ENCODE assay signal across 8 cellular contexts in genomic region chr7:98878365-98879197, GRCh38. TPM values are rescaled to one million over a fixed set of nuclear protein-coding genes. Genes with fewer than 3 reads are reported as not detected.
DNase-seq lines count a peak whose midpoint lies in the region; ATAC-seq and TF ChIP-seq lines count a peak whose summit lies in the region.

Gene TRRAP, plus strand, starts transcription at chr7:98878532. Its CDS starts 2,619 bp downstream, at chr7:98881151.

- H3K4me3 Mint-ChIP-seq in effector memory CD8-positive, alpha-beta T cell: peak within 1 kb of the TSS; percentile 91 to 92

- POLR2A ChIA-PET in activated CD8-positive, alpha-beta memory T cell treated with anti-CD3 and anti-CD28 coated beads for 36 hours (lab: Charles Lee): interaction anchor here (0.7 kb wide), 1 partner anchor 40 kb away, joined by 3 read pairs; no protein-coding TSS in a partner anchor

- no peaks in the 10 kb centered on the region for H3K27me3 ChIP-seq in mesenchymal stem cell (ENCODE audit: control insufficient read depth in 1 of 2, insufficient read depth in 1 of 2, low read length in 2 of 2)

- peak within 1 kb of the TSS in 1 of 2 experiments; percentile 65 for H3K23ac ChIP-seq in mesenchymal stem cell (ENCODE audit: low read length in 2 of 2)

- peak within 1 kb of the TSS; percentile 92 for H3K4me2 ChIP-seq in mesenchymal stem cell (ENCODE audit: low read length, poor library complexity, severe bottlenecking)

- H2AK5ac ChIP-seq in mesenchymal stem cell (ENCODE audit: low read length, severe bottlenecking): peak within 1 kb of the TSS; percentile 33

- no peak within 1 kb of the TSS for H2BK12ac ChIP-seq in mesenchymal stem cell (ENCODE audit: low read length in 2 of 2)

- H3K4me1 ChIP-seq in mesenchymal stem cell (ENCODE audit: control insufficient read depth, insufficient read depth, low read depth, low read length): peaks cover 9% of the 10 kb centered on the region

- peak within 1 kb of the TSS; percentile 93 to 94 for H3K27ac Mint-ChIP-seq in effector memory CD8-positive, alpha-beta T cell

- peak; percentile 51 for TF ChIP-seq CTCF in AG10803 (conservative IDR thresholded peaks at IDR 0.05; ENCODE audit: low read length)

- H2BK5ac ChIP-seq in mesenchymal stem cell (ENCODE audit: low read depth, low read length, poor library complexity, severe bottlenecking): peak within 1 kb of the TSS; percentile 87

- peak within 1 kb of the TSS; percentile 90 for H4K91ac ChIP-seq in mesenchymal stem cell (ENCODE audit: low read length)

- DNase-seq in AG10803 (ENCODE audit: low read depth) (peak; percentile 67), NCI-H460 (ENCODE audit: extremely low read depth, low read depth) (peak; percentile 48), mesenchymal stem cell (peak; percentile 68)
- DNase-seq in effector memory CD8-positive, alpha-beta T cell: peak; percentile 64 to 74 (median 72)
- DNase-seq in stimulated activated CD8-positive, alpha-beta memory T cell treated with anti-CD3 and anti-CD28 coated beads, Interleukin-12 subunit alpha, Interleukin-12 subunit beta, amount 100 ng/mL, for 4 hours (ENCODE audit: low read depth): peak; percentile 66

- peaks cover 11 to 30% of the 10 kb centered on the region in 2 experiments for H3K36me3 ChIP-seq in mesenchymal stem cell (ENCODE audit: control insufficient read depth in 1 of 2, insufficient read depth in 2 of 2, low read depth in 1 of 2, low read length in 2 of 2)

- no peaks in the 10 kb centered on the region for H3K9me3 Mint-ChIP-seq in effector memory CD8-positive, alpha-beta T cell

- no peak within 1 kb of the TSS for H3K27ac ChIP-seq in mesenchymal stem cell (ENCODE audit: low read length, poor library complexity, severe bottlenecking)

- H3K79me1 ChIP-seq in mesenchymal stem cell (replicated peaks; ENCODE audit: low read length, poor library complexity, severe bottlenecking): peaks cover 4% of the 10 kb centered on the region

- peak within 1 kb of the TSS; percentile 90 for H2BK120ac ChIP-seq in mesenchymal stem cell (ENCODE audit: low read depth, low read length)

- peak within 1 kb of the TSS in 1 of 2 experiments; percentile 95 for H3K14ac ChIP-seq in mesenchymal stem cell (ENCODE audit: low read length in 2 of 2)

- CTCF ChIA-PET in activated CD8-positive, alpha-beta memory T cell treated with anti-CD3 and anti-CD28 coated beads for 36 hours (lab: Charles Lee): interaction anchor here (0.7 to 1.3 kb wide), 2 partner anchors 9 to 13 kb away, joined by 3 read pairs; no protein-coding TSS in a partner anchor

- WGBS in mesenchymal stem cell: under 1% methylated on average over 92 of the region's 113 CpGs

- H2AFZ ChIP-seq in mesenchymal stem cell (ENCODE audit: low read depth, low read length): peak within 1 kb of the TSS; percentile 95

- H3K9me3 ChIP-seq in mesenchymal stem cell (ENCODE audit: control insufficient read depth, low read length): no peaks in the 10 kb centered on the region

- peak within 1 kb of the TSS; percentile 98 for H3K9ac ChIP-seq in mesenchymal stem cell (ENCODE audit: low read length)

- peak within 1 kb of the TSS; percentile 87 to 97 for H3K18ac ChIP-seq in mesenchymal stem cell (ENCODE audit: low read depth in 1 of 2, low read length in 2 of 2)

- H3K36me3 Mint-ChIP-seq in effector memory CD8-positive, alpha-beta T cell (ENCODE audit: insufficient read depth): peaks cover 48% of the 10 kb centered on the region

- peak within 1 kb of the TSS; percentile 85 for H2BK15ac ChIP-seq in mesenchymal stem cell (ENCODE audit: low read depth, poor library complexity, severe bottlenecking)

- ATAC-seq in GM18861 (IDR thresholded peaks at IDR 0.05; ENCODE audit: unreplicated experiment) (peak; percentile 49), HG03097 (IDR thresholded peaks at IDR 0.05; ENCODE audit: low FRiP score, unreplicated experiment) (peak; percentile 69)
- ATAC-seq in effector memory CD8-positive, alpha-beta T cell (replicated peaks): peak; percentile 69

- H3K4me3 ChIP-seq in AG10803 (ENCODE audit: low read length): peak within 1 kb of the TSS; percentile 94
- H3K4me3 ChIP-seq in mesenchymal stem cell (ENCODE audit: insufficient read depth in 1 of 2, low read depth in 1 of 2, low read length in 2 of 2): peak within 1 kb of the TSS; percentile 96 to 98

- H4K8ac ChIP-seq in mesenchymal stem cell (ENCODE audit: low read length): peak within 1 kb of the TSS; percentile 98

- peak within 1 kb of the TSS; percentile 97 to 98 for H3K4ac ChIP-seq in mesenchymal stem cell (ENCODE audit: low read depth in 1 of 2, low read length in 2 of 2)

- H3K27me3 Mint-ChIP-seq in effector memory CD8-positive, alpha-beta T cell: peaks cover 0 to 8% of the 10 kb centered on the region in 2 donors

- H3K4me1 Mint-ChIP-seq in effector memory CD8-positive, alpha-beta T cell (ENCODE audit: low read depth in 2 of 2): peaks cover 0 to 2% of the 10 kb centered on the region in 2 donors

RNA-seq across cellular contexts. Expression of gene TRRAP, which starts in this region (rescaled TPM):
- total RNA-seq in NCI-H460 (2014; rRNA removed; shearing (Covaris generic)): 16.4 and 17.0 TPM in 2 replicates
- polyA plus RNA-seq in NCI-H460 (2014; cell fraction: nucleus; rRNA removed): 13.7 and 14.9 TPM in 2 replicates
- 10 to 100 TPM; 47.8 to 49.0 TPM for total RNA-seq in activated CD8-positive, alpha-beta memory T cell treated with anti-CD3 and anti-CD28 coated beads for 36 hours
- 8.7 TPM for polyA plus RNA-seq in mesenchymal stem cell (2013, experiment 1 of 2)
- 7.7 TPM for polyA plus RNA-seq in mesenchymal stem cell (2013, experiment 2 of 2)
